8 cellular contexts compared by ENCODE assay signal in the genomic region with DNA sequence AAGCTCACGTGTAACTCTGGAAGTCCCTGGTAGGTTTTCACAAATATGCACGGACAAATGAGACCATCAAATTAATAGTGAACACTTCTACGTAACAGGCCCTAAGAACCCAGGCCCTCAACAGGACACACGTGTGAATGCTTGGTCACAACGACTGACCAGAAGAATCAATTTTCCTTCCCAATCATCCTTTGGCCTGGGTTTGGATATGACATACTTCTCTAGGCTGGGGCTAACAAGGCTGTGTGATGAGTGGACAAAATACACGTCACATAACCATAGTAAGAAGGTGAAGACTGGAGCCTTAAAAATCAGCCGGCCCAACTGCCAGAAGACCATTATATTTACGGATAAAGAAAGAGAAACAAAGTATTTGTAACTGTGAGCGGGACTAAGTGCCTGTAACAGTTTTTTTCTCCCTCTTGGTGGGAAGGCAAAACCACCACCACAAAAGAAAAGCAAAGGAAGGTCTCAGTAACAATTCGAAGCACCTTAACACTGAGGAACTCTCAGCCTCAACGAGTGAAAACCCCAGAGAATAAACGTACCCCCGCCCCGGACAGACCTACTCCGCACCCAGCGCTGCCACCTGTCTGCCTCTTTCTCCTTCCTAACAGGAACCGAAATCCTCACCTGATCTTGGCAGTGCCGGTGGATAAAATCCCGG. TPM values are rescaled to one million over a fixed set of nuclear protein-coding genes. Genes with fewer than 3 reads are reported as not detected.
DNase-seq lines count a peak whose midpoint lies in the region; ATAC-seq, FAIRE-seq and TF ChIP-seq lines count a peak whose summit lies in the region.

No MANE protein-coding gene starts in this region.

- peak overlapping the region; percentile 61 for H3K27ac ChIP-seq in mesenchymal stem cell (ENCODE audit: low read length, poor library complexity, severe bottlenecking)

- peaks cover 9% of the 10 kb centered on the region for H3K4me1 ChIP-seq in mesenchymal stem cell (ENCODE audit: control insufficient read depth, insufficient read depth, low read depth, low read length)

- peak overlapping the region; percentile 97 for H3K4me2 ChIP-seq in mesenchymal stem cell (ENCODE audit: low read length, poor library complexity, severe bottlenecking)

- H2BK120ac ChIP-seq in mesenchymal stem cell (ENCODE audit: low read depth, low read length) = no peak overlapping the region

- DNase-seq in AG08396 (ENCODE audit: low spot score) = peak; percentile 55
- peak; percentile 25 for DNase-seq in NB4 (ENCODE audit: low read depth)
- no peak for DNase-seq in chondrocyte (ENCODE audit: low spot score)
- peak; percentile 57 for DNase-seq in mesenchymal stem cell
- DNase-seq in urothelium cell line (ENCODE audit: low spot score) = peak; percentile 20
- DNase-seq in NCI-H2029 treated with DMSO at 0.1 percent for 48 hours (lab: John Stamatoyannopoulos, UW) = no peak

- peak overlapping the region in 1 of 2 experiments; percentile 87 for H3K14ac ChIP-seq in mesenchymal stem cell (ENCODE audit: low read length in 2 of 2)

- peak overlapping the region; percentile 64 to 81 for H3K4ac ChIP-seq in mesenchymal stem cell (ENCODE audit: low read depth in 1 of 2, low read length in 2 of 2)

- peak overlapping the region; percentile 100 for H3K9ac ChIP-seq in mesenchymal stem cell (ENCODE audit: low read length)

- peak overlapping the region; percentile 46 for H2BK5ac ChIP-seq in mesenchymal stem cell (ENCODE audit: low read depth, low read length, poor library complexity, severe bottlenecking)

- H3K79me1 ChIP-seq in mesenchymal stem cell (replicated peaks; ENCODE audit: low read length, poor library complexity, severe bottlenecking) = peaks cover 6% of the 10 kb centered on the region

- peak overlapping the region; percentile 98 for H4K8ac ChIP-seq in mesenchymal stem cell (ENCODE audit: low read length)

- peak overlapping the region; percentile 100 for H3K27ac Mint-ChIP-seq in chondrocyte (ENCODE audit: unreplicated experiment)

- peaks cover 51% of the 10 kb centered on the region for H3K4me1 Mint-ChIP-seq in chondrocyte (ENCODE audit: low read depth)

- H2BK12ac ChIP-seq in mesenchymal stem cell (ENCODE audit: low read length in 2 of 2) = no peak overlapping the region

- H3K27me3 Mint-ChIP-seq in chondrocyte (ENCODE audit: low read depth) = no peaks in the 10 kb centered on the region

- TF ChIP-seq CTCF in NB4 (IDR thresholded peaks at IDR 0.05; ENCODE audit: low read depth, low read length) (no peak), chondrocyte (IDR thresholded peaks at IDR 0.05) (no peak)

- H3K18ac ChIP-seq in mesenchymal stem cell (ENCODE audit: low read depth in 1 of 2, low read length in 2 of 2) = peak overlapping the region; percentile 46 to 95

- no peak for FAIRE-seq in urothelium cell line (lab: Jason Lieb, UNC)

- ATAC-seq in GM21367 (IDR thresholded peaks at IDR 0.05; ENCODE audit: unreplicated experiment) = peak; percentile 3
- ATAC-seq in GM19397 (IDR thresholded peaks at IDR 0.05; ENCODE audit: unreplicated experiment) = no peak

- H3K27me3 ChIP-seq in mesenchymal stem cell (ENCODE audit: control insufficient read depth in 1 of 2, insufficient read depth in 1 of 2, low read length in 2 of 2) = no peaks in the 10 kb centered on the region

- H3K4me3 Mint-ChIP-seq in chondrocyte (ENCODE audit: unreplicated experiment) = peak overlapping the region; percentile 100

- peak overlapping the region in 1 of 2 experiments; percentile 75 for H3K23ac ChIP-seq in mesenchymal stem cell (ENCODE audit: low read length in 2 of 2)

- peaks cover 6 to 27% of the 10 kb centered on the region in 2 experiments for H3K36me3 ChIP-seq in mesenchymal stem cell (ENCODE audit: control insufficient read depth in 1 of 2, insufficient read depth in 2 of 2, low read depth in 1 of 2, low read length in 2 of 2)

- H3K4me3 ChIP-seq in NB4 (ENCODE audit: low read depth, low read length) = peak overlapping the region; percentile 80
- peak overlapping the region; percentile 91 to 99 for H3K4me3 ChIP-seq in mesenchymal stem cell (ENCODE audit: insufficient read depth in 1 of 2, low read depth in 1 of 2, low read length in 2 of 2)

- H2BK15ac ChIP-seq in mesenchymal stem cell (ENCODE audit: low read depth, poor library complexity, severe bottlenecking) = no peak overlapping the region

- H3K9me3 Mint-ChIP-seq in chondrocyte (ENCODE audit: low read depth) = no peaks in the 10 kb centered on the region

- H4K91ac ChIP-seq in mesenchymal stem cell (ENCODE audit: low read length) = peak overlapping the region; percentile 96

- peak overlapping the region; percentile 95 for H2AFZ ChIP-seq in mesenchymal stem cell (ENCODE audit: low read depth, low read length)

- TF ChIP-seq POLR2A in NB4 (IDR thresholded peaks at IDR 0.05; ENCODE audit: extremely low read depth, insufficient read length) = no peak

- no peaks in the 10 kb centered on the region for H3K9me3 ChIP-seq in mesenchymal stem cell (ENCODE audit: control insufficient read depth, low read length)

- H3K36me3 Mint-ChIP-seq in chondrocyte (ENCODE audit: low read depth) = peaks cover 6% of the 10 kb centered on the region

- no peak overlapping the region for H2AK5ac ChIP-seq in mesenchymal stem cell (ENCODE audit: low read length, severe bottlenecking)

- WGBS in mesenchymal stem cell = 13% methylated on average over 15 of the region's 19 CpGs

RNA-seq across cellular contexts. Expression of a gene that starts 0.5 kb away (rescaled TPM):
- total RNA-seq in chondrocyte = 20.8 to 21.9 TPM (median 21.5 TPM) in 3 replicates
- polyA plus RNA-seq in mesenchymal stem cell (2013, experiment 1 of 2) = 10.6 TPM
- polyA plus RNA-seq in mesenchymal stem cell (2013, experiment 2 of 2) = 11.2 TPM

RNA-seq across cellular contexts. Expression of a gene that starts 57.7 kb away (rescaled TPM):
- 10.2 to 39.6 TPM (median 38.3 TPM) in 3 replicates for total RNA-seq in chondrocyte
- polyA plus RNA-seq in mesenchymal stem cell (2013, experiment 1 of 2) = not detected
- polyA plus RNA-seq in mesenchymal stem cell (2013, experiment 2 of 2) = 0.01 TPM

Comparison
In these comparisons a context has a peak if more than half of its experiments do, and no peak if none do; other contexts are left out.
1. DNase-seq: peak in AG08396 (single experiment), NB4 (single experiment), mesenchymal stem cell (single experiment) and urothelium cell line (single experiment); none in chondrocyte (single experiment) and NCI-H2029 treated with DMSO at 0.1 percent for 48 hours (single experiment).